ENCODE assay signal across 8 cellular contexts in the genomic region with DNA sequence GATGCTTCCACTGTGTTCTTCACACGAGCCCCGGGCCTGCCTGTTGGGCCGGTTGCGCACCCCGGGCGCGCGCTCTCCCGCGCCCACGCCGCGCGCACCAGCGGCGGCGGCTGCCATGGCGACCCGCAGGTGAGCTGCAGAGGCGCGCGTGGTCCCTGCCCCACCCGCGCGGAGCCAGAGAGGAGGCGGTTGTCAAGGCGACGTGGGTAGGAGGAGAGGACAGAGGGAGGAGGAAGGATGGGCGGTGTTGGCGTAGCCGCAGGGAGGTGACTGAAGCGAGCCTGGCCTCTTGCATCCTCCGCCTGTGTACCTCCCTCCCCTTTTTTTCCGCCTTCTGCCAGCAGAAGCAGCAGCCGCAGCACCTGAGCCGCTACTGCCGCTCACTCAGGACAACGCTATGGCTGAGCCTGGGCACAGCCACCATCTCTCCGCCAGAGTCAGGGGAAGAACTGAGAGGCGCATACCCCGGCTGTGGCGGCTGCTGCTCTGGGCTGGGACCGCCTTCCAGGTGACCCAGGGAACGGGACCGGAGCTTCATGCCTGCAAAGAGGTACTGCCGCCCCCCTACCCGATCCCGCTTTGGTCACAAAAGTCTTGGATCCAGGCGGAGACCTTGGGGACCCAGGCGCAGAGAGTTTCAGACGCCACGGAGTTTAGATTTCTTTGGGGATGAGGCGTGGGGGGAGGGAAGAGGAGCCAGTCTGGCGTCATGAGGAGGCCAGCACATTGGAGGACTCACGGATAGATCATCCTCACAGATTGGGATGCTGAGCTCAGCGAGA. TPM values are rescaled to one million over a fixed set of nuclear protein-coding genes. Genes with fewer than 3 reads are reported as not detected.
DNase-seq lines count a peak whose midpoint lies in the region; ATAC-seq and TF ChIP-seq lines count a peak whose summit lies in the region.

A gene with protein sequence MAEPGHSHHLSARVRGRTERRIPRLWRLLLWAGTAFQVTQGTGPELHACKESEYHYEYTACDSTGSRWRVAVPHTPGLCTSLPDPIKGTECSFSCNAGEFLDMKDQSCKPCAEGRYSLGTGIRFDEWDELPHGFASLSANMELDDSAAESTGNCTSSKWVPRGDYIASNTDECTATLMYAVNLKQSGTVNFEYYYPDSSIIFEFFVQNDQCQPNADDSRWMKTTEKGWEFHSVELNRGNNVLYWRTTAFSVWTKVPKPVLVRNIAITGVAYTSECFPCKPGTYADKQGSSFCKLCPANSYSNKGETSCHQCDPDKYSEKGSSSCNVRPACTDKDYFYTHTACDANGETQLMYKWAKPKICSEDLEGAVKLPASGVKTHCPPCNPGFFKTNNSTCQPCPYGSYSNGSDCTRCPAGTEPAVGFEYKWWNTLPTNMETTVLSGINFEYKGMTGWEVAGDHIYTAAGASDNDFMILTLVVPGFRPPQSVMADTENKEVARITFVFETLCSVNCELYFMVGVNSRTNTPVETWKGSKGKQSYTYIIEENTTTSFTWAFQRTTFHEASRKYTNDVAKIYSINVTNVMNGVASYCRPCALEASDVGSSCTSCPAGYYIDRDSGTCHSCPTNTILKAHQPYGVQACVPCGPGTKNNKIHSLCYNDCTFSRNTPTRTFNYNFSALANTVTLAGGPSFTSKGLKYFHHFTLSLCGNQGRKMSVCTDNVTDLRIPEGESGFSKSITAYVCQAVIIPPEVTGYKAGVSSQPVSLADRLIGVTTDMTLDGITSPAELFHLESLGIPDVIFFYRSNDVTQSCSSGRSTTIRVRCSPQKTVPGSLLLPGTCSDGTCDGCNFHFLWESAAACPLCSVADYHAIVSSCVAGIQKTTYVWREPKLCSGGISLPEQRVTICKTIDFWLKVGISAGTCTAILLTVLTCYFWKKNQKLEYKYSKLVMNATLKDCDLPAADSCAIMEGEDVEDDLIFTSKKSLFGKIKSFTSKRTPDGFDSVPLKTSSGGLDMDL (plus strand): TSS at position 329 of the 782 bp plus-strand sequence. CDS start 69 bp downstream, at position 398.

- H3K27ac Mint-ChIP-seq in activated T-helper 1 cell treated with anti-CD3 and anti-CD28 coated beads, Interleukin-12 subunit alpha, Interleukin-12 subunit beta, Interleukin-2, Interleukin-4 antibody, amounts not matched to agents 30 ng/mL and 10 ng/mL and 1 ng/mL, durations not matched to agents 14 hours and 24 hours and 36 hours = peak within 1 kb of the TSS; percentile 90

- no peak within 1 kb of the TSS for H3K4ac ChIP-seq in neuronal stem cell (ENCODE audit: low read length)

- no peaks in the 10 kb centered on the region for H3K9me3 ChIP-seq in neuronal stem cell (replicated peaks in 1 of 2; ENCODE audit: control insufficient read depth in 2 of 2, insufficient read depth in 1 of 2, low read depth in 1 of 2, low read length in 2 of 2)
- H3K9me3 ChIP-seq in stomach smooth muscle (ENCODE audit: control insufficient read depth in 2 of 2, low read length in 2 of 2) = no peaks in the 10 kb centered on the region

- peak; percentile 68 for ATAC-seq in HG02852 (IDR thresholded peaks at IDR 0.05; ENCODE audit: unreplicated experiment)

- H3K4me3 ChIP-seq in fibroblast of the aortic adventitia (ENCODE audit: low read depth, low read length) (peak within 1 kb of the TSS; percentile 50), neuronal stem cell (ENCODE audit: low read length in 2 of 2) (peak within 1 kb of the TSS; percentile 41 to 78), stomach smooth muscle (ENCODE audit: low read length in 2 of 2) (peak within 1 kb of the TSS; percentile 56 to 70)

- no peaks in the 10 kb centered on the region for H3K79me1 ChIP-seq in neuronal stem cell (ENCODE audit: low read depth, low read length)

- peaks cover 2% of the 10 kb centered on the region for H3K36me3 Mint-ChIP-seq in activated T-helper 1 cell treated with anti-CD3 and anti-CD28 coated beads, Interleukin-12 subunit alpha, Interleukin-12 subunit beta, Interleukin-2, Interleukin-4 antibody, amounts not matched to agents 30 ng/mL and 10 ng/mL and 1 ng/mL, durations not matched to agents 14 hours and 24 hours and 36 hours (ENCODE audit: low read depth)

- no peak for TF ChIP-seq CTCF in fibroblast of the aortic adventitia (IDR thresholded peaks at IDR 0.05; ENCODE audit: insufficient read depth, low read length)

- peak within 1 kb of the TSS; percentile 89 for H3K4me3 Mint-ChIP-seq in activated T-helper 1 cell treated with anti-CD3 and anti-CD28 coated beads, Interleukin-12 subunit alpha, Interleukin-12 subunit beta, Interleukin-2, Interleukin-4 antibody, amounts not matched to agents 30 ng/mL and 10 ng/mL and 1 ng/mL, durations not matched to agents 14 hours and 24 hours and 36 hours

- peaks cover 21% of the 10 kb centered on the region for H3K27me3 Mint-ChIP-seq in activated T-helper 1 cell treated with anti-CD3 and anti-CD28 coated beads, Interleukin-12 subunit alpha, Interleukin-12 subunit beta, Interleukin-2, Interleukin-4 antibody, amounts not matched to agents 30 ng/mL and 10 ng/mL and 1 ng/mL, durations not matched to agents 14 hours and 24 hours and 36 hours (ENCODE audit: insufficient read depth)

- H3K4me1 Mint-ChIP-seq in activated T-helper 1 cell treated with anti-CD3 and anti-CD28 coated beads, Interleukin-12 subunit alpha, Interleukin-12 subunit beta, Interleukin-2, Interleukin-4 antibody, amounts not matched to agents 30 ng/mL and 10 ng/mL and 1 ng/mL, durations not matched to agents 14 hours and 24 hours and 36 hours (ENCODE audit: low read depth) = peaks cover 42% of the 10 kb centered on the region

- H4K91ac ChIP-seq in neuronal stem cell (ENCODE audit: low read depth, low read length, poor library complexity) = no peak within 1 kb of the TSS

- no peak within 1 kb of the TSS for H2AK5ac ChIP-seq in neuronal stem cell (ENCODE audit: low read depth, low read length)

- peak within 1 kb of the TSS; percentile 83 for H3K18ac ChIP-seq in neuronal stem cell (ENCODE audit: low read length)

- no peaks in the 10 kb centered on the region for H3K36me3 ChIP-seq in neuronal stem cell (replicated peaks in 1 of 2; ENCODE audit: control insufficient read depth in 2 of 2, insufficient read depth in 2 of 2, low read length in 2 of 2)
- no peaks in the 10 kb centered on the region for H3K36me3 ChIP-seq in stomach smooth muscle (ENCODE audit: control insufficient read depth in 2 of 2, insufficient read depth in 2 of 2, low read length in 2 of 2)

- H3K23ac ChIP-seq in neuronal stem cell (ENCODE audit: low read depth, low read length, poor library complexity) = peak within 1 kb of the TSS; percentile 6

- H3K27ac ChIP-seq in neuronal stem cell (replicated peaks; ENCODE audit: low read length) (no peak within 1 kb of the TSS), stomach smooth muscle (ENCODE audit: low read length) (no peak within 1 kb of the TSS)

- WGBS in neuronal stem cell (ENCODE audit: extremely low coverage in 2 of 2, insufficient read length in 2 of 2, insufficient replicate concordance in 1 of 2), 2 donors = no CpG with 5 or more reads among the region's 56 CpGs

- peaks cover 2 to 37% (median 26%) of the 10 kb centered on the region in 3 experiments for H3K27me3 ChIP-seq in neuronal stem cell (ENCODE audit: control insufficient read depth in 3 of 3, insufficient read depth in 3 of 3, low read depth in 1 of 3, low read length in 3 of 3)
- peaks cover 23 to 28% of the 10 kb centered on the region in 2 donors for H3K27me3 ChIP-seq in stomach smooth muscle (ENCODE audit: control insufficient read depth in 1 of 2, insufficient read depth in 2 of 2, low read length in 2 of 2)

- intact Hi-C loops in activated T-helper 1 cell treated with anti-CD3 and anti-CD28 coated beads, Interleukin-12 subunit alpha, Interleukin-12 subunit beta, Interleukin-2, Interleukin-4 antibody, amounts not matched to agents 30 ng/mL and 10 ng/mL and 1 ng/mL, durations not matched to agents 14 hours and 24 hours and 36 hours (cut with micrococcal nuclease) = loop anchor here (1.0 to 5.0 kb wide), 3 partner anchors 39 to 237 kb away; partner anchors contain the start of gene GPSM2

- H3K4me1 ChIP-seq in neuronal stem cell (ENCODE audit: control insufficient read depth in 2 of 2, insufficient read depth in 1 of 2, low read depth in 1 of 2, low read length in 2 of 2) = peaks cover 6 to 23% of the 10 kb centered on the region in 2 donors
- H3K4me1 ChIP-seq in stomach smooth muscle (ENCODE audit: control insufficient read depth, insufficient read depth, low read length) = peaks cover 22% of the 10 kb centered on the region

- H2AFZ ChIP-seq in neuronal stem cell (ENCODE audit: low read length) = peak within 1 kb of the TSS; percentile 87

- H3K14ac ChIP-seq in neuronal stem cell (ENCODE audit: low read length) = no peak within 1 kb of the TSS

- H2BK12ac ChIP-seq in neuronal stem cell (ENCODE audit: low read length) = no peak within 1 kb of the TSS

- H2BK15ac ChIP-seq in neuronal stem cell (ENCODE audit: low read length) = no peak within 1 kb of the TSS

- no peaks in the 10 kb centered on the region for H3K9me3 Mint-ChIP-seq in activated T-helper 1 cell treated with anti-CD3 and anti-CD28 coated beads, Interleukin-12 subunit alpha, Interleukin-12 subunit beta, Interleukin-2, Interleukin-4 antibody, amounts not matched to agents 30 ng/mL and 10 ng/mL and 1 ng/mL, durations not matched to agents 14 hours and 24 hours and 36 hours

- peak within 1 kb of the TSS; percentile 83 for H3K9ac ChIP-seq in neuronal stem cell (ENCODE audit: low read depth, low read length, poor library complexity)
- no peak within 1 kb of the TSS for H3K9ac ChIP-seq in stomach smooth muscle (ENCODE audit: low read length in 2 of 2)

- no peak within 1 kb of the TSS for H4K8ac ChIP-seq in neuronal stem cell (ENCODE audit: low read depth, low read length)

- no peak within 1 kb of the TSS for H2BK120ac ChIP-seq in neuronal stem cell (ENCODE audit: low read depth, low read length)

- peak within 1 kb of the TSS; percentile 88 for H3K4me2 ChIP-seq in neuronal stem cell (ENCODE audit: insufficient read depth, low read length, poor library complexity, severe bottlenecking)

- DNase-seq in EH (ENCODE audit: low read depth) (peak; percentile 60), NCI-H774 (lab: John Stamatoyannopoulos, UW) (peak; percentile 76), fibroblast of the aortic adventitia (ENCODE audit: low read depth) (peak; percentile 16), neuronal stem cell (ENCODE audit: low spot score) (peak; percentile 44), SKM-1 treated with dmso at 0.1 percent for 144 hours (lab: John Stamatoyannopoulos, UW; ENCODE audit: unreplicated experiment) (no peak)
- DNase-seq in activated T-helper 1 cell treated with anti-CD3 and anti-CD28 coated beads, Interleukin-12 subunit alpha, Interleukin-12 subunit beta, Interleukin-2, Interleukin-4 antibody, amounts not matched to agents 30 ng/mL and 10 ng/mL and 1 ng/mL, durations not matched to agents 14 hours and 24 hours and 36 hours (ENCODE audit: low spot score) = peak; percentile 84

- no peak within 1 kb of the TSS for H2BK5ac ChIP-seq in neuronal stem cell (ENCODE audit: low read length)

RNA-seq across cellular contexts. Expression of the gene that starts here (rescaled TPM):
- 32.7 and 38.5 TPM in 2 replicates for total RNA-seq in activated T-helper 1 cell treated with anti-CD3 and anti-CD28 coated beads, Interleukin-12 subunit alpha, Interleukin-12 subunit beta, Interleukin-2, Interleukin-4 antibody, amounts not matched to agents 30 ng/mL and 10 ng/mL and 1 ng/mL, durations not matched to agents 14 hours and 24 hours and 36 hours
- total RNA-seq in fibroblast of the aortic adventitia (ENCODE audit: low replicate concordance) = 0.16 and 0.45 TPM in 2 replicates
- 1.1 TPM for polyA plus RNA-seq in neuronal stem cell (2013, experiment 1 of 2)
- polyA plus RNA-seq in neuronal stem cell (2013, experiment 2 of 2) = 1.2 TPM

Comparison
In these comparisons a context has a peak if more than half of its experiments do, and no peak if none do; other contexts are left out.
1. RNA of the gene that starts here (total RNA-seq): 32.7 to 38.5 TPM in activated T-helper 1 cell treated with anti-CD3 and anti-CD28 coated beads, Interleukin-12 subunit alpha, Interleukin-12 subunit beta, Interleukin-2, Interleukin-4 antibody, amounts not matched to agents 30 ng/mL and 10 ng/mL and 1 ng/mL, durations not matched to agents 14 hours and 24 hours and 36 hours; 0.16 to 0.45 TPM in fibroblast of the aortic adventitia; every median in the first group is over 10 times any median in the second.
2. Peak in DNase-seq and H3K4me3 ChIP-seq in fibroblast of the aortic adventitia; RNA of the gene not detected or under 1 TPM.
3. Peak in every context shown above with its lines, with median percentiles within 50 percentile points of each other: H3K4me3 ChIP-seq.